8 cellular contexts compared by ENCODE assay signal in genomic region chr9:26955222-26955903, GRCh38. TPM values are rescaled to one million over a fixed set of nuclear protein-coding genes. Genes with fewer than 3 reads are reported as not detected.
DNase-seq lines count a peak whose midpoint lies in the region; ATAC-seq and TF ChIP-seq lines count a peak whose summit lies in the region.

No MANE protein-coding gene starts in this region.

- peak overlapping the region; percentile 95 for H3K4me3 Mint-ChIP-seq in activated CD4-positive, alpha-beta T cell treated with anti-CD3 and anti-CD28 coated beads, Interleukin-2, amount 10 ng/mL, durations not matched to agents 24 days and 14 days
- H3K4me3 Mint-ChIP-seq in immature natural killer cell: peak overlapping the region; percentile 89 to 96 (median 92)
- peak overlapping the region; percentile 81 for H3K4me3 Mint-ChIP-seq in stimulated activated memory B cell treated with anti-CD40 and anti-IgM and Interleukin-4, amounts not matched to agents 10 μg/mL and 1 μg/mL and 100 μg/mL, for 72 hours

- no peaks in the 10 kb centered on the region for H3K9me3 Mint-ChIP-seq in activated CD4-positive, alpha-beta T cell treated with anti-CD3 and anti-CD28 coated beads, Interleukin-2, amount 10 ng/mL, durations not matched to agents 24 days and 14 days
- H3K9me3 Mint-ChIP-seq in immature natural killer cell: no peaks in the 10 kb centered on the region
- H3K9me3 Mint-ChIP-seq in stimulated activated memory B cell treated with anti-CD40 and anti-IgM and Interleukin-4, amounts not matched to agents 10 μg/mL and 1 μg/mL and 100 μg/mL, for 72 hours: no peaks in the 10 kb centered on the region

- no peaks in the 10 kb centered on the region for H3K27me3 Mint-ChIP-seq in activated CD4-positive, alpha-beta T cell treated with anti-CD3 and anti-CD28 coated beads, Interleukin-2, amount 10 ng/mL, durations not matched to agents 24 days and 14 days
- peaks cover 0 to 3% (median 2%) of the 10 kb centered on the region in 3 donors for H3K27me3 Mint-ChIP-seq in immature natural killer cell (ENCODE audit: low read depth in 3 of 3)
- no peaks in the 10 kb centered on the region for H3K27me3 Mint-ChIP-seq in stimulated activated memory B cell treated with anti-CD40 and anti-IgM and Interleukin-4, amounts not matched to agents 10 μg/mL and 1 μg/mL and 100 μg/mL, for 72 hours

- no peaks in the 10 kb centered on the region for H3K36me3 Mint-ChIP-seq in activated CD4-positive, alpha-beta T cell treated with anti-CD3 and anti-CD28 coated beads, Interleukin-2, amount 10 ng/mL, durations not matched to agents 24 days and 14 days (ENCODE audit: low read depth)
- H3K36me3 Mint-ChIP-seq in immature natural killer cell: no peaks in the 10 kb centered on the region
- no peaks in the 10 kb centered on the region for H3K36me3 Mint-ChIP-seq in stimulated activated memory B cell treated with anti-CD40 and anti-IgM and Interleukin-4, amounts not matched to agents 10 μg/mL and 1 μg/mL and 100 μg/mL, for 72 hours

- peaks cover 20% of the 10 kb centered on the region for H3K4me1 Mint-ChIP-seq in activated CD4-positive, alpha-beta T cell treated with anti-CD3 and anti-CD28 coated beads, Interleukin-2, amount 10 ng/mL, durations not matched to agents 24 days and 14 days
- peaks cover 27 to 32% of the 10 kb centered on the region in 2 donors for H3K4me1 Mint-ChIP-seq in immature natural killer cell
- peaks cover 18% of the 10 kb centered on the region for H3K4me1 Mint-ChIP-seq in stimulated activated memory B cell treated with anti-CD40 and anti-IgM and Interleukin-4, amounts not matched to agents 10 μg/mL and 1 μg/mL and 100 μg/mL, for 72 hours

- WGBS in adrenal gland, 4 donors: 28 to 36% (median 31%) methylated on average over 4 of the region's 4 CpGs

- H3K27me3 ChIP-seq in adrenal gland: no peaks in the 10 kb centered on the region

- ATAC-seq in stimulated activated memory B cell treated with anti-CD40 and anti-IgM and Interleukin-4, amounts not matched to agents 10 μg/mL and 1 μg/mL and 100 μg/mL, for 72 hours: no peak
- no peak for ATAC-seq in GM18498 (IDR thresholded peaks at IDR 0.05; ENCODE audit: unreplicated experiment)

- TF ChIP-seq CTCF in adrenal gland (IDR thresholded peaks at IDR 0.05): no peak

- H3K27ac ChIP-seq in adrenal gland: peak overlapping the region; percentile 86 to 95 (median 91)

- peaks cover 0 to 25% of the 10 kb centered on the region in 2 donors for H3K4me1 ChIP-seq in adrenal gland (replicated peaks in 1 of 2)

- intact Hi-C loops in activated CD4-positive, alpha-beta T cell treated with anti-CD3 and anti-CD28 coated beads, Interleukin-2, amount 10 ng/mL, durations not matched to agents 24 days and 14 days (cut with micrococcal nuclease): no loop called here
- intact Hi-C loops in adrenal gland (cut with DNase I): no loop called here

- no peaks in the 10 kb centered on the region for H3K36me3 ChIP-seq in adrenal gland (replicated peaks in 1 of 2)

- peak overlapping the region; percentile 94 for H3K27ac Mint-ChIP-seq in activated CD4-positive, alpha-beta T cell treated with anti-CD3 and anti-CD28 coated beads, Interleukin-2, amount 10 ng/mL, durations not matched to agents 24 days and 14 days
- peak overlapping the region; percentile 85 to 96 (median 92) for H3K27ac Mint-ChIP-seq in immature natural killer cell
- peak overlapping the region; percentile 96 for H3K27ac Mint-ChIP-seq in stimulated activated memory B cell treated with anti-CD40 and anti-IgM and Interleukin-4, amounts not matched to agents 10 μg/mL and 1 μg/mL and 100 μg/mL, for 72 hours

- peak in 1 of 2 donors; percentile 10 for TF ChIP-seq POLR2A in adrenal gland (IDR thresholded peaks at IDR 0.05)

- H3K9me3 ChIP-seq in adrenal gland (replicated peaks in 1 of 3): no peaks in the 10 kb centered on the region

- peak; percentile 64 for DNase-seq in activated CD4-positive, alpha-beta T cell treated with anti-CD3 and anti-CD28 coated beads, Interleukin-2, amount 10 ng/mL, durations not matched to agents 24 days and 14 days
- no peak for DNase-seq in activated CD4-positive, alpha-beta T cell treated with anti-CD3 and anti-CD28 coated beads for 48 hours
- DNase-seq in M059J (ENCODE audit: low read depth): peak; percentile 72
- DNase-seq in adrenal gland: peak in 6 of 7 donors; percentile 31 to 69 (median 51)
- peak in 1 of 3 donors; percentile 9 for DNase-seq in immature natural killer cell
- no peak for DNase-seq in COR-L47 (lab: John Stamatoyannopoulos, UW)

- peak overlapping the region in 3 of 4 donors; percentile 40 to 69 (median 51) for H3K4me3 ChIP-seq in adrenal gland

RNA-seq across cellular contexts. Expression of gene IFT74, which starts 0.8 kb away (rescaled TPM):
- total RNA-seq in activated CD4-positive, alpha-beta T cell treated with anti-CD3 and anti-CD28 coated beads, Interleukin-2, amount 10 ng/mL, durations not matched to agents 24 days and 14 days: 9.7 and 10.6 TPM in 2 replicates
- total RNA-seq in M059J (2014; rRNA removed; shearing (Covaris generic)): 17.1 and 17.5 TPM in 2 replicates
- total RNA-seq in adrenal gland: 10 to 100 TPM; 12.1 to 24.7 (median 18.7) TPM
- 10 to 100 TPM; 15.1 to 29.8 (median 18.5) TPM for polyA plus RNA-seq in adrenal gland
- polyA plus RNA-seq in immature natural killer cell: 1 to 10 TPM; 4.3 to 9.7 (median 4.6) TPM

RNA-seq across cellular contexts. Expression of gene PLAA, which starts 8.3 kb away (rescaled TPM):
- total RNA-seq in activated CD4-positive, alpha-beta T cell treated with anti-CD3 and anti-CD28 coated beads, Interleukin-2, amount 10 ng/mL, durations not matched to agents 24 days and 14 days: 45.7 and 47.0 TPM in 2 replicates
- 48.4 and 52.7 TPM in 2 replicates for total RNA-seq in M059J (2014; rRNA removed; shearing (Covaris generic))
- 10 to 100 TPM; 30.9 to 89.8 (median 40.8) TPM for total RNA-seq in adrenal gland
- 10 to 100 TPM; 12.8 to 62.2 (median 13.6) TPM for polyA plus RNA-seq in adrenal gland
- 10 to 100 TPM; 11.4 to 26.5 (median 24.2) TPM for polyA plus RNA-seq in immature natural killer cell

RNA-seq across cellular contexts. Expression of gene LRRC19, which starts 50.1 kb away (rescaled TPM):
- not detected in 2 replicates for total RNA-seq in activated CD4-positive, alpha-beta T cell treated with anti-CD3 and anti-CD28 coated beads, Interleukin-2, amount 10 ng/mL, durations not matched to agents 24 days and 14 days
- not detected in 2 replicates for total RNA-seq in M059J (2014; rRNA removed; shearing (Covaris generic))
- total RNA-seq in adrenal gland: not detected
- polyA plus RNA-seq in adrenal gland (not detected), immature natural killer cell (under 1 TPM in 2 of 3 donors, not detected in 1; 0.12 to 0.34 TPM)

Comparison
In these comparisons a context has a peak if more than half of its experiments do, and no peak if none do; other contexts are left out.
1. DNase-seq: peak in activated CD4-positive, alpha-beta T cell treated with anti-CD3 and anti-CD28 coated beads, Interleukin-2, amount 10 ng/mL, durations not matched to agents 24 days and 14 days (single experiment), M059J (single experiment) and adrenal gland (6 of 7); none in activated CD4-positive, alpha-beta T cell treated with anti-CD3 and anti-CD28 coated beads for 48 hours (single experiment) and COR-L47 (single experiment).
2. Peak in every context shown above with its lines, with median percentiles within 50 percentile points of each other: H3K27ac Mint-ChIP-seq and H3K4me3 Mint-ChIP-seq.